In genomic region chr2:69781321-69782248, GRCh38 we compare ENCODE assay signal across 9 cellular contexts. TPM values are rescaled to one million over a fixed set of nuclear protein-coding genes. Genes with fewer than 3 reads are reported as not detected.
A peak's percentile ranks its signal among the peaks of the same experiment; 100 is the strongest.
DNase-seq lines count a peak whose midpoint lies in the region; ATAC-seq and TF ChIP-seq lines count a peak whose summit lies in the region.
"Had no signal": no experiment of that assay in that cellular context is flagged by ENCODE, and none has a peak within 500 bp of the region (broad histone marks: within the 10 kb centered on the region; RNA-seq: fewer than 3 reads in every experiment).

No MANE protein-coding gene starts in this region.

- H3K4me1 Mint-ChIP-seq in CD8-positive, alpha-beta memory T cell = peaks cover 1 to 3% (median 2%) of the 10 kb centered on the region in 3 donors

- H3K9me3 ChIP-seq in WERI-Rb-1 (ENCODE audit: severe bottlenecking) (no peaks in the 10 kb centered on the region), muscle layer of duodenum (ENCODE audit: control insufficient read depth in 1 of 2, low read length in 2 of 2) (no peaks in the 10 kb centered on the region), aorta (ENCODE audit: control insufficient read depth, low read length) (no peaks in the 10 kb centered on the region)
- no peaks in the 10 kb centered on the region for H3K9me3 ChIP-seq in CD8-positive, alpha-beta memory T cell (ENCODE audit: low read length)

- CTCF ChIA-PET in CD8-positive, alpha-beta memory T cell (lab: Charles Lee) = no interaction called here

- H3K36me3 ChIP-seq in WERI-Rb-1 (no peaks in the 10 kb centered on the region), muscle layer of duodenum (ENCODE audit: control insufficient read depth in 1 of 2, insufficient read depth in 2 of 2, low read length in 2 of 2) (peaks cover 6 to 12% of the 10 kb centered on the region in 2 donors), aorta (ENCODE audit: control insufficient read depth in 1 of 2, insufficient read depth in 2 of 2, low read length in 1 of 2) (no peaks in the 10 kb centered on the region)
- no peaks in the 10 kb centered on the region for H3K36me3 ChIP-seq in CD8-positive, alpha-beta memory T cell (ENCODE audit: insufficient read depth, low read length)

- peak overlapping the region; percentile 78 for H3K27ac ChIP-seq in WERI-Rb-1
- H3K27ac ChIP-seq in muscle layer of duodenum (ENCODE audit: low read length) = peak overlapping the region; percentile 61
- H3K27ac ChIP-seq in aorta (ENCODE audit: low read depth in 1 of 2, low read length in 2 of 2) = no peak overlapping the region
- H3K27ac ChIP-seq in CD8-positive, alpha-beta memory T cell (ENCODE audit: low read depth, low read length) = no peak overlapping the region

- no peaks in the 10 kb centered on the region for H3K27me3 Mint-ChIP-seq in CD8-positive, alpha-beta memory T cell

- POLR2A ChIA-PET in CD8-positive, alpha-beta memory T cell (lab: Charles Lee) = no interaction called here

- no peak for TF ChIP-seq CTCF in WERI-Rb-1 (IDR thresholded peaks at IDR 0.05; ENCODE audit: low read depth, low read length)

- H3K4me3 Mint-ChIP-seq in CD8-positive, alpha-beta memory T cell = no peak overlapping the region

- intact Hi-C loops in aorta (cut with DNase I) = no loop called here

- H3K9me3 Mint-ChIP-seq in CD8-positive, alpha-beta memory T cell = no peaks in the 10 kb centered on the region

- ATAC-seq in GM18909 (IDR thresholded peaks at IDR 0.05; ENCODE audit: poor library complexity, unreplicated experiment) = peak; percentile 83
- ATAC-seq in aorta (ENCODE audit: low FRiP score) = no peak

- H3K4me3 ChIP-seq in WERI-Rb-1 (ENCODE audit: low read depth, low read length) = no peak overlapping the region
- peak overlapping the region in 1 of 2 donors; percentile 24 for H3K4me3 ChIP-seq in muscle layer of duodenum (ENCODE audit: low read depth in 1 of 2, low read length in 2 of 2)
- H3K4me3 ChIP-seq in aorta (ENCODE audit: low read length in 2 of 2) = no peak overlapping the region
- H3K4me3 ChIP-seq in CD8-positive, alpha-beta memory T cell (ENCODE audit: low read length) = no peak overlapping the region

- H3K27me3 ChIP-seq in WERI-Rb-1 (ENCODE audit: insufficient read depth, low read depth, severe bottlenecking) = no peaks in the 10 kb centered on the region
- no peaks in the 10 kb centered on the region for H3K27me3 ChIP-seq in muscle layer of duodenum (ENCODE audit: low read depth, low read length)
- no peaks in the 10 kb centered on the region for H3K27me3 ChIP-seq in aorta (ENCODE audit: control insufficient read depth in 1 of 2, insufficient read depth in 2 of 2, low read length in 1 of 2)
- no peaks in the 10 kb centered on the region for H3K27me3 ChIP-seq in CD8-positive, alpha-beta memory T cell (ENCODE audit: insufficient read depth, low read length, poor library complexity, severe bottlenecking)

- peaks cover 0 to 5% (median 0%) of the 10 kb centered on the region in 3 donors for H3K36me3 Mint-ChIP-seq in CD8-positive, alpha-beta memory T cell

- WGBS in aorta, 2 donors = 66 to 73% methylated on average over 5 of the region's 5 CpGs

- H3K4me1 ChIP-seq in muscle layer of duodenum (ENCODE audit: control insufficient read depth in 1 of 2, insufficient read depth in 2 of 2, low read length in 2 of 2) (no peaks in the 10 kb centered on the region), aorta (ENCODE audit: control insufficient read depth in 1 of 2, insufficient read depth in 2 of 2, low read length in 2 of 2) (no peaks in the 10 kb centered on the region)
- no peaks in the 10 kb centered on the region for H3K4me1 ChIP-seq in CD8-positive, alpha-beta memory T cell (ENCODE audit: insufficient read depth, low read length)

- H3K27ac Mint-ChIP-seq in CD8-positive, alpha-beta memory T cell = peak overlapping the region in 2 of 8 donors; percentile 23 to 25

- DNase-seq in HuH-7.5 (ENCODE audit: low spot score) = peak; percentile 57
- DNase-seq in WERI-Rb-1 = peak; percentile 33
- DNase-seq in NAMALWA (ENCODE audit: low spot score) = no peak
- DNase-seq in aorta = no peak
- DNase-seq in CD8-positive, alpha-beta memory T cell = no peak
- DNase-seq in ecto neural progenitor cell (ENCODE audit: low spot score) = no peak
- DNase-seq: stimulated activated CD4-positive, alpha-beta T cell treated with anti-CD3 and anti-CD28 coated beads, Interleukin-4, amount 100 ng/mL, for 24 hours had no signal

RNA-seq across cellular contexts. Expression of gene ANXA4, which starts 39.7 kb away (rescaled TPM):
- total RNA-seq in aorta = 100 to 1,000 TPM in 1 of 2 donors, 10 to 100 TPM in 1; 94.6 to 120 TPM
- polyA plus RNA-seq in aorta = 10 to 100 TPM; 73.0 to 89.8 TPM
- 10 to 100 TPM; 30.2 to 33.7 TPM for total RNA-seq in CD8-positive, alpha-beta memory T cell
- 38.6 TPM for polyA plus RNA-seq in CD8-positive, alpha-beta memory T cell

RNA-seq across cellular contexts. Expression of gene GMCL1, which starts 47.9 kb away (rescaled TPM):
- total RNA-seq in aorta = 10 to 100 TPM; 16.1 to 16.9 TPM
- polyA plus RNA-seq in aorta = 10 to 100 TPM; 10.8 to 13.3 TPM
- 10 to 100 TPM; 15.5 to 17.6 TPM for total RNA-seq in CD8-positive, alpha-beta memory T cell
- 38.4 TPM for polyA plus RNA-seq in CD8-positive, alpha-beta memory T cell

Comparison
In these comparisons a context has a peak if more than half of its experiments do, and no peak if none do; other contexts are left out.
1. DNase-seq: peak in HuH-7.5 (single experiment) and WERI-Rb-1 (single experiment); none in NAMALWA (single experiment), aorta (0 of 2), CD8-positive, alpha-beta memory T cell (0 of 5) and ecto neural progenitor cell (single experiment).
2. H3K27ac ChIP-seq: peak in WERI-Rb-1 (single experiment) and muscle layer of duodenum (single experiment); none in aorta (0 of 2) and CD8-positive, alpha-beta memory T cell (single experiment).